Comparison of ENCODE assay signal across 22 cellular contexts in genomic region chr14:67570453-67570852, GRCh38. TPM values are rescaled to one million over a fixed set of nuclear protein-coding genes. Genes with fewer than 3 reads are reported as not detected.
"Had no signal": no experiment of that assay in that cellular context is flagged by ENCODE, and none has a peak within 500 bp of the region (broad histone marks: within the 10 kb centered on the region; RNA-seq: fewer than 3 reads in every experiment).

No MANE protein-coding gene starts in this region.

- H3K4me3 ChIP-seq: ascending aorta, cardiac muscle cell, PC-9 had no signal

- H3K9me3 ChIP-seq: ascending aorta had no signal

- H3K27me3 ChIP-seq: ascending aorta, cardiac muscle cell had no signal

- H3K4me1 ChIP-seq: ascending aorta had no signal

- H3K27ac ChIP-seq: ascending aorta, PC-9, RWPE1 had no signal

- DNase-seq: activated CD4-positive, alpha-beta T cell treated with anti-CD3 and anti-CD28 coated beads for 36 hours; activated CD4-positive, alpha-beta T cell treated with anti-CD3 and anti-CD28 coated beads, Interleukin-2, amount 10 ng/mL, durations not matched to agents 7 days and 5 days; activated CD4-positive, alpha-beta T cell treated with anti-CD3 and anti-CD28 coated beads, Interleukin-2, amount 50 U/mL, for 48 hours; activated CD8-positive, alpha-beta T cell treated with anti-CD3 and anti-CD28 coated beads, Interleukin-2, amount 10 ng/mL, durations not matched to agents 7 days and 5 days; activated gamma-delta T cell; activated naive CD4-positive, alpha-beta T cell treated with Interleukin-2 at 50 U/mL for 16 hours; activated T-cell treated with anti-CD3 and anti-CD28 coated beads, Interleukin-2, amount 50 U/mL, for 24 hours; Karpas-422; KBM-7; NCI-H1105; NCI-H1417 treated with DMSO at 0.1 percent for 48 hours; NCI-H2029; NCI-H226; NCI-H524 treated with DMSO at 0.1 percent for 48 hours; PC-9; SIG-M5; SW 1271; T1000 had no signal

- H3K36me3 ChIP-seq: ascending aorta had no signal

RNA-seq across cellular contexts. Expression of gene PLEKHH1, which starts 37.4 kb away (rescaled TPM):
- total RNA-seq: OCI-LY7 had no signal
